Comparison of ENCODE assay signal across 19 cellular contexts in the genomic region with DNA sequence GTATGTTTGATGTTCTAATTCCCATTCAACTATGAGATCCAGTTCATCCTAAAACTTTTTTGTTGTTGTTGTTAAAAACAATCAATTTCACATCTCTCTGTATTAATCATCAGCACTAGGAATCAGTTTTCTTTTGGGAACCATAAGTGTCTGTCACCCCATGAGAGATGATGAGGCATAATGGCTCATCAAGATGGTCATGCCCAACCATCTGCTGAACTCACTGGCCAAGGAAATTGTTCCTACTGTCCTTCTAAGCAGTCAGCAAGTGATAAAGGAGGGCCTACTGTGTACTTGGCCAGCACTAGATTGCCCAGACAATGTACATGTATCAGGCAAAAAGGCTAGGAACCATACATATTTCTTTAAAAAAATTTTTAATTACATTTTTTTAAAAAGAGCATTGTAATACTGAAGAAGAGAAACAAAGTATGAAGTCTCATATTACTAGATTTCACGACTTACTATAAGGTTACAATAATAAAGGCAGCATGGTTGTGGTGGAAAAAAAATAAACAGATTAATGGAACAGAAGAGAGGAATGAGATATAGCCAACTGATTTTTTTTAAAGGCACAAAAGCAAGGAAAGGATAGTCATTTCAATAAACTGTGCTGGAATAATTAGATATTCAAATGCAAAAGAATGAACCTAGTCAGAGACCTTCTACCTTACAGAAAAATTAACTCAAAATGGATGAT.
A peak's percentile ranks its signal among the peaks of the same experiment; 100 is the strongest.
DNase-seq lines count a peak whose midpoint lies in the region; ATAC-seq and TF ChIP-seq lines count a peak whose summit lies in the region.
"Had no signal": no experiment of that assay in that cellular context is flagged by ENCODE, and none has a peak within 500 bp of the region (broad histone marks: within the 10 kb centered on the region; RNA-seq: fewer than 3 reads in every experiment).

No MANE protein-coding gene starts in this region.

- ATAC-seq in GM18870 (IDR thresholded peaks at IDR 0.05; ENCODE audit: unreplicated experiment): no peak

- H3K4me3 ChIP-seq in fibroblast of the aortic adventitia (ENCODE audit: low read depth, low read length): no peak overlapping the region
- H3K4me3 ChIP-seq: A549 had no signal

- peak; percentile 12 for DNase-seq in AG09319 (ENCODE audit: extremely low read depth, low read depth)
- DNase-seq in LHCN-M2 (ENCODE audit: low read depth): peak; percentile 65
- peak; percentile 71 for DNase-seq in cerebellar cortex (ENCODE audit: low spot score)
- peak; percentile 15 for DNase-seq in fibroblast of the aortic adventitia (ENCODE audit: low read depth)
- no peak for DNase-seq in NCI-H2196 treated with DMSO at 0.1 percent for 48 hours (lab: John Stamatoyannopoulos, UW; ENCODE audit: unreplicated experiment)
- DNase-seq in DMS79 (lab: John Stamatoyannopoulos, UW): no peak
- DNase-seq in HCEC 1CT: no peak
- DNase-seq: AML-193; CD4-positive, CD25-positive, alpha-beta regulatory T cell; H7; Kasumi-1; MV-4-11; NCI-H1436; NCI-H2029 treated with DMSO at 0.1 percent for 48 hours; NCI-H226; NK-92 treated with Interleukin-12 subunit alpha and Interleukin-12 subunit beta, amount 100 ng/mL, for 24 hours; OCI-M1 had no signal

- TF ChIP-seq CTCF in AG09319 (IDR thresholded peaks at IDR 0.05; ENCODE audit: low read depth, low read length): no peak
- no peak for TF ChIP-seq CTCF in fibroblast of the aortic adventitia (IDR thresholded peaks at IDR 0.05; ENCODE audit: insufficient read depth, low read length)

Comparison
In these comparisons a context has a peak if more than half of its experiments do, and no peak if none do; other contexts are left out.
1. DNase-seq: peak in AG09319 (single experiment), LHCN-M2 (single experiment), cerebellar cortex (single experiment) and fibroblast of the aortic adventitia (single experiment); none in NCI-H2196 treated with DMSO at 0.1 percent for 48 hours (single experiment), DMS79 (single experiment) and HCEC 1CT (single experiment).